ENCODE assay signal across 8 cellular contexts in genomic region chr4:158856852-158857251, GRCh38.
DNase-seq lines count a peak whose midpoint lies in the region; ATAC-seq, FAIRE-seq and TF ChIP-seq lines count a peak whose summit lies in the region.

No MANE protein-coding gene starts in this region.

- no peaks in the 10 kb centered on the region for H3K9me3 Mint-ChIP-seq in activated naive CD8-positive, alpha-beta T cell treated with anti-CD3 and anti-CD28 coated beads for 36 hours

- H3K9me3 ChIP-seq in right lobe of liver = no peaks in the 10 kb centered on the region

- intact Hi-C loops in right lobe of liver (cut with DNase I) = loop anchor here in 1 of 2 donors (5.0 kb wide), 1 partner anchor 320 kb away; no protein-coding TSS in a partner anchor

- H3K27ac ChIP-seq in right lobe of liver = no peak overlapping the region

- TF ChIP-seq CTCF in right lobe of liver (IDR thresholded peaks at IDR 0.05) = peak; percentile 58 to 70 (median 62)

- peak; percentile 43 for ATAC-seq in GM19351 (IDR thresholded peaks at IDR 0.05; ENCODE audit: unreplicated experiment)
- peak; percentile 60 for ATAC-seq in HG03439 (IDR thresholded peaks at IDR 0.05; ENCODE audit: unreplicated experiment)
- peak; percentile 72 to 89 (median 82) for ATAC-seq in right lobe of liver
- ATAC-seq in HG03139 (IDR thresholded peaks at IDR 0.05; ENCODE audit: unreplicated experiment) = no peak

- H3K27ac Mint-ChIP-seq in activated naive CD8-positive, alpha-beta T cell treated with anti-CD3 and anti-CD28 coated beads for 36 hours = no peak overlapping the region

- peak; percentile 42 for DNase-seq in D341Med (ENCODE audit: low spot score)
- peak; percentile 28 to 58 for DNase-seq in NOMO-1 (lab: John Stamatoyannopoulos, UW; ENCODE audit: unreplicated experiment in 2 of 2)
- DNase-seq in right lobe of liver = no peak
- DNase-seq in activated naive CD8-positive, alpha-beta T cell treated with anti-CD3 and anti-CD28 coated beads for 36 hours = no peak

- no peaks in the 10 kb centered on the region for H3K27me3 ChIP-seq in right lobe of liver

- H3K4me1 Mint-ChIP-seq in activated naive CD8-positive, alpha-beta T cell treated with anti-CD3 and anti-CD28 coated beads for 36 hours = no peaks in the 10 kb centered on the region

- peaks cover 0 to 7% (median 0%) of the 10 kb centered on the region in 4 donors for H3K4me1 ChIP-seq in right lobe of liver

- peaks cover 10% of the 10 kb centered on the region for H3K36me3 Mint-ChIP-seq in activated naive CD8-positive, alpha-beta T cell treated with anti-CD3 and anti-CD28 coated beads for 36 hours

- H3K27me3 Mint-ChIP-seq in activated naive CD8-positive, alpha-beta T cell treated with anti-CD3 and anti-CD28 coated beads for 36 hours = no peaks in the 10 kb centered on the region

- TF ChIP-seq POLR2A in right lobe of liver (IDR thresholded peaks at IDR 0.05) = no peak

- H3K4me3 ChIP-seq in right lobe of liver = no peak overlapping the region

- 49% methylated on average over 2 of the region's 2 CpGs for WGBS in right lobe of liver (ENCODE audit: insufficient coverage, low coverage, low lambda C conversion rate, missing lambda C conversion rate)

- H3K4me3 Mint-ChIP-seq in activated naive CD8-positive, alpha-beta T cell treated with anti-CD3 and anti-CD28 coated beads for 36 hours = no peak overlapping the region

- H3K36me3 ChIP-seq in right lobe of liver = peaks cover 0 to 18% (median 0%) of the 10 kb centered on the region in 4 donors

- FAIRE-seq in colon (lab: Jason Lieb, UNC) = peak; percentile 43

Comparison
In these comparisons a context has a peak if more than half of its experiments do, and no peak if none do; other contexts are left out.
1. DNase-seq: peak in D341Med (single experiment) and NOMO-1 (2 of 2); none in right lobe of liver (0 of 3) and activated naive CD8-positive, alpha-beta T cell treated with anti-CD3 and anti-CD28 coated beads for 36 hours (single experiment).